ENCODE assay signal across 8 cellular contexts in the genomic region with DNA sequence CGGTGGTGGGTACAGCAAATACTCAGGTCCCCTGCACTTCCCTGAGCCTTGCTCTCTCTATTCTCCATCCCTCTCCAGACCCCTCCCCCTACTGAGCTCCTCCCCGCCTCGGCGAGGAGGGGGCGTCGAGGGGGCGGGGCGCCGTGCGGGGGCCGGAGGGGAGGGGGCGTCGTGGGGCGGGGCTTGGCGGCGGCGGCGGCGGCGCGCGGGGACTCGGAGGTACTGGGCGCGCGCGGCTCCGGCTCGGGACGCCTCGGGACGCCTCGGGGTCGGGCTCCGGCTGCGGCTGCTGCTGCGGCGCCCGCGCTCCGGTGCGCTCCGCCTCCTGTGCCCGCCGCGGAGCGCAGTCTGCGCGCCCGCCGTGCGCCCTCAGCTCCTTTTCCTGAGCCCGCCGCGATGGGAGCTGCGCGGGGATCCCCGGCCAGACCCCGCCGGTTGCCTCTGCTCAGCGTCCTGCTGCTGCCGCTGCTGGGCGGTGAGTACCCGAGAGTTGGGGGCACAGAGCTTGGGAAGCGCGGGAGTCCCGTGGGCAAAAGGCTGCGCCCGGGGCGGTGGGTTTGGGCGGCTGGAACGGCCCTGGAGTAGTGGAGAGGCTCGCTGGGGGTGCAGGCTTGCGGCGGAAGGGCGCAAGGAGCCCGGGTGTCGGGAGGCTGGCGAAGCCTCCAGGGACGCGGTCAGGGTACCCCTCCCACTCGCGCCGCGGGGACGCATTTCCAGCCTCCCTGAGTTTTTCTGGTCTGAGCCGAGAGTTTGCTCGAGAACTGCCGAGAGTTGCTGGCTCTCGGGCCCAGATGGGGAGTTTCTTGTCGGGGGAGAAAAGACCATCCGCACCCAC. TPM values are rescaled to one million over a fixed set of nuclear protein-coding genes. Genes with fewer than 3 reads are reported as not detected.
A peak's percentile ranks its signal among the peaks of the same experiment; 100 is the strongest.
DNase-seq lines count a peak whose midpoint lies in the region; TF ChIP-seq lines count a peak whose summit lies in the region.

A gene (plus strand): TSS at position 222 of the 835 bp plus-strand sequence. CDS start 175 bp downstream, at position 397.

- no peaks in the 10 kb centered on the region for H3K9me2 ChIP-seq in OCI-LY1 (ENCODE audit: low read depth, low read length)

- TF ChIP-seq CTCF in OCI-LY1 (IDR thresholded peaks at IDR 0.05; ENCODE audit: low read length) (no peak), astrocyte of the cerebellum (IDR thresholded peaks at IDR 0.05; ENCODE audit: low read depth, low read length, missing control alignments) (no peak)

- no peaks in the 10 kb centered on the region for H3F3A ChIP-seq in OCI-LY1 (ENCODE audit: insufficient read depth, low read length)

- H3K9me3 ChIP-seq in OCI-LY1 (ENCODE audit: low read length) = no peaks in the 10 kb centered on the region

- H3K27me3 ChIP-seq in H7 (ENCODE audit: control insufficient read depth, insufficient read depth, low read length) (no peaks in the 10 kb centered on the region; the same call in 1 of the 2 replicates), OCI-LY1 (ENCODE audit: insufficient read depth, low read length) (no peaks in the 10 kb centered on the region)

- no peak within 1 kb of the TSS for H3K27ac ChIP-seq in OCI-LY1 (ENCODE audit: low read depth, low read length, poor library complexity, severe bottlenecking)

- H3K4me2 ChIP-seq in OCI-LY1 (ENCODE audit: low read length) = peak within 1 kb of the TSS; percentile 51

- no peaks in the 10 kb centered on the region for H3K79me2 ChIP-seq in OCI-LY1 (ENCODE audit: insufficient read depth, low read length)

- H3K36me3 ChIP-seq in H7 (replicated peaks; ENCODE audit: control insufficient read depth, insufficient read depth, low read length) (no peaks in the 10 kb centered on the region; the same call in 1 of the 2 replicates), OCI-LY1 (ENCODE audit: insufficient read depth, low read length) (no peaks in the 10 kb centered on the region)

- H3K4me3 ChIP-seq in H7 (ENCODE audit: insufficient read depth, low read depth, low read length) (peak within 1 kb of the TSS; percentile 96), OCI-LY1 (ENCODE audit: low read depth, low read length, poor library complexity, severe bottlenecking) (peak within 1 kb of the TSS; percentile 50), astrocyte of the cerebellum (ENCODE audit: low read depth, low read length) (peak within 1 kb of the TSS; percentile 94), iPS-11a (ENCODE audit: low read depth, low read length) (peak within 1 kb of the TSS; percentile 78), skeletal muscle cell (ENCODE audit: low read depth, low read length) (peak within 1 kb of the TSS; percentile 94)

- H2AFZ ChIP-seq in OCI-LY1 (ENCODE audit: low read length) = no peak within 1 kb of the TSS

- H3K4me1 ChIP-seq in OCI-LY1 (ENCODE audit: insufficient read depth, low read length, severe bottlenecking) = peaks cover 8% of the 10 kb centered on the region

- H4K20me1 ChIP-seq in OCI-LY1 (ENCODE audit: insufficient read depth, low read length) = no peaks in the 10 kb centered on the region

- peak; percentile 33 for DNase-seq in Ammon's horn (ENCODE audit: low spot score)
- peak; percentile 99 for DNase-seq in H7
- DNase-seq in astrocyte of the cerebellum (ENCODE audit: low read depth) = no peak
- DNase-seq in skeletal muscle cell (ENCODE audit: low read depth) = no peak
- no peak for DNase-seq in GOT3 (lab: John Stamatoyannopoulos, UW)
- no peak for DNase-seq in hippocampal formation (lab: John Stamatoyannopoulos, UW)

- no peak within 1 kb of the TSS; the same call in 1 of the 2 replicates for H3K9ac ChIP-seq in OCI-LY1 (ENCODE audit: low read length)

- in situ Hi-C loops in astrocyte of the cerebellum (cut with HindIII; ENCODE audit: low sequenced_read_pairs) = no loop called here

RNA-seq across cellular contexts. Expression of the gene that starts here (rescaled TPM):
- total RNA-seq in H7 (2014; rRNA removed; shearing (Covaris generic)) = 143 and 163 TPM in 2 replicates

Comparison
In these comparisons a context has a peak if more than half of its experiments do, and no peak if none do; other contexts are left out.
1. DNase-seq: peak in Ammon's horn (single experiment) and H7 (single experiment); none in astrocyte of the cerebellum (single experiment), skeletal muscle cell (single experiment), GOT3 (single experiment) and hippocampal formation (0 of 2).
2. Peak in every context shown above with its lines, with median percentiles within 50 percentile points of each other: H3K4me3 ChIP-seq.